Comparison of ENCODE assay signal across 27 cellular contexts in genomic region chr3:34305266-34305665, GRCh38.
"Had no signal": no experiment of that assay in that cellular context is flagged by ENCODE, and none has a peak within 500 bp of the region (broad histone marks: within the 10 kb centered on the region; RNA-seq: fewer than 3 reads in every experiment).

No MANE protein-coding gene starts in this region.

- H3K36me3 Mint-ChIP-seq: activated CD4-positive, alpha-beta memory T cell treated with anti-CD3 and anti-CD28 coated beads for 36 hours; activated naive CD8-positive, alpha-beta T cell treated with anti-CD3 and anti-CD28 coated beads, Interleukin-2, amount 10 ng/mL, durations not matched to agents 7 days and 5 days; mesothelial cell of epicardium had no signal

- H3K27ac ChIP-seq: cardiac muscle cell, right atrium auricular region, spleen, thoracic aorta, upper lobe of left lung had no signal

- H3K4me3 ChIP-seq: cardiac muscle cell, lung, right atrium auricular region, spleen, thoracic aorta, upper lobe of left lung had no signal

- ATAC-seq: activated T-cell treated with anti-CD3 and anti-CD28 coated beads, Interleukin-2, amount 50 U/mL, for 72 hours; left lobe of liver; naive thymus-derived CD8-positive, alpha-beta T cell; T-helper 17 cell had no signal

- DNase-seq: activated CD4-positive, alpha-beta memory T cell treated with anti-CD3 and anti-CD28 coated beads for 36 hours; activated CD4-positive, alpha-beta T cell treated with anti-CD3 and anti-CD28 coated beads for 48 hours; activated effector memory CD4-positive, alpha-beta T cell treated with Interleukin-2 at 50 U/mL for 16 hours; activated naive CD4-positive, alpha-beta T cell treated with anti-CD3 and anti-CD28 coated beads for 36 hours; activated naive CD8-positive, alpha-beta T cell treated with anti-CD3 and anti-CD28 coated beads, Interleukin-2, amount 10 ng/mL, durations not matched to agents 7 days and 5 days; activated T-cell treated with anti-CD3 and anti-CD28 coated beads, Interleukin-2, amount 50 U/mL, for 72 hours; amniotic stem cell; effector CD4-positive, alpha-beta T cell; foreskin melanocyte; hippocampal formation; naive thymus-derived CD8-positive, alpha-beta T cell; spleen; stimulated activated CD4-positive, alpha-beta T cell treated with anti-CD3 and anti-CD28 coated beads, Interleukin-4, amount 100 ng/mL, for 1 hour; stimulated activated naive CD4-positive, alpha-beta T cell treated with Interleukin-2 at 50 U/mL for 16 hours; SW 1271; T-helper 17 cell; upper lobe of left lung had no signal

- FAIRE-seq: endometrium, islet of Langerhans had no signal

- H3K9me3 ChIP-seq: right atrium auricular region, thoracic aorta, upper lobe of left lung had no signal

- H3K27ac Mint-ChIP-seq: activated CD4-positive, alpha-beta memory T cell treated with anti-CD3 and anti-CD28 coated beads for 36 hours; activated naive CD4-positive, alpha-beta T cell treated with anti-CD3 and anti-CD28 coated beads for 36 hours; activated naive CD8-positive, alpha-beta T cell treated with anti-CD3 and anti-CD28 coated beads, Interleukin-2, amount 10 ng/mL, durations not matched to agents 7 days and 5 days; activated T-cell treated with anti-CD3 and anti-CD28 coated beads, Interleukin-2, amount 50 U/mL, for 72 hours; dendritic cell treated with granulocyte-macrophage colony-stimulating factor and Interleukin-4, amounts not matched to agents 40 ng/mL and 50 ng/mL, for 4 days; mesothelial cell of epicardium; progenitor cell of endocrine pancreas; T-helper 17 cell had no signal

- H3K36me3 ChIP-seq: cardiac muscle cell, right atrium auricular region, spleen, thoracic aorta, upper lobe of left lung had no signal

- H3K4me1 Mint-ChIP-seq: activated naive CD8-positive, alpha-beta T cell treated with anti-CD3 and anti-CD28 coated beads, Interleukin-2, amount 10 ng/mL, durations not matched to agents 7 days and 5 days; T-helper 17 cell had no signal

- H3K4me1 ChIP-seq: right atrium auricular region, spleen, upper lobe of left lung had no signal

- H3K27me3 Mint-ChIP-seq: dendritic cell treated with granulocyte-macrophage colony-stimulating factor and Interleukin-4, amounts not matched to agents 40 ng/mL and 50 ng/mL, for 4 days; T-helper 17 cell had no signal

- H3K4me3 Mint-ChIP-seq: activated CD4-positive, alpha-beta memory T cell treated with anti-CD3 and anti-CD28 coated beads for 36 hours; activated naive CD4-positive, alpha-beta T cell treated with anti-CD3 and anti-CD28 coated beads for 36 hours; activated naive CD8-positive, alpha-beta T cell treated with anti-CD3 and anti-CD28 coated beads, Interleukin-2, amount 10 ng/mL, durations not matched to agents 7 days and 5 days; activated T-cell treated with anti-CD3 and anti-CD28 coated beads, Interleukin-2, amount 50 U/mL, for 72 hours; dendritic cell treated with granulocyte-macrophage colony-stimulating factor and Interleukin-4, amounts not matched to agents 40 ng/mL and 50 ng/mL, for 4 days; mesothelial cell of epicardium; T-helper 17 cell had no signal

- H3K27me3 ChIP-seq: cardiac muscle cell, right atrium auricular region, upper lobe of left lung had no signal
